Comparison of ENCODE assay signal across 2 cellular contexts in the genomic region with DNA sequence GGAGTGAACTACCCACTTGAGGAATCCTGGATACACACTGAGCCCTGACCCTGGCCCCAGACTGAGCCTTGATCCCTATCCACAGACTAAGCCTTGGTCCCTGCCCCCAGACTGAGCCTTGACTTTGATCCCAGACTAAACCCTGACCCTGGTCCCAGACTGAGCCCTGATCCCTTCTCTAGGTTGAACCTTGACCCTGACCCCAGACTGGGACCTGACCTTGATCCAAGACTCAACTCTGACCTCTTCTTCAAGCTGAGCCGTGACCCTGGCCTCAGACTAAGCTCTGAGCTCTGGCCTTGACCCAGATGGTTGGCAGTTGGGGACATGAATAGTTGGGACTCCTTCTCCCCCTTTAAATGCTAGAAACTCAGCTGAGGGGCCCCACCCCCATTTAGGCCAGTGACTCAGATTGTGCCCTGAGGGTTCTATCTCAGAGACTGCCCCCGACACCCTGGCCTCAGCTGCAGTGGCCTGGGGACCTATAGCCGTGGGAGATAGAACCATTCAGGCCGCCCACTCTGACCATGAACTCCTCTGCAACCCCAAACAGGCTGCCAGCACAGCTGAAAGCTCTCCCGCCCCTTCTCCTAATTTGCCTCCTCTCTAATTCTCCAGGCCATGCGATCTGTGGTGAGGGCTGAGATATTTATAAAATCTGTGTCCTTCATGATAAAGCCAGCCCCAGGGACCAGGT.
TF ChIP-seq lines count a peak whose summit lies in the region.

No MANE protein-coding gene starts in this region.

TF ChIP-seq in GM23338, 12 proteins besides CTCF, POLR2A, EP300 and RAD21 (continues in another document):
- TF ChIP-seq ZNF114 (CRISPR knock-in tag; IDR thresholded peaks at IDR 0.05) (no peak), JUNB (IDR thresholded peaks at IDR 0.05; ENCODE audit: unreplicated experiment) (no peak), STAT1 (IDR thresholded peaks at IDR 0.05; ENCODE audit: unreplicated experiment) (no peak), EZH2phosphoT487 (IDR thresholded peaks at IDR 0.05; ENCODE audit: unreplicated experiment) (no peak), EZH2 (IDR thresholded peaks at IDR 0.05; ENCODE audit: low read depth, unreplicated experiment) (no peak)
- TF ChIP-seq, protein P1, sequence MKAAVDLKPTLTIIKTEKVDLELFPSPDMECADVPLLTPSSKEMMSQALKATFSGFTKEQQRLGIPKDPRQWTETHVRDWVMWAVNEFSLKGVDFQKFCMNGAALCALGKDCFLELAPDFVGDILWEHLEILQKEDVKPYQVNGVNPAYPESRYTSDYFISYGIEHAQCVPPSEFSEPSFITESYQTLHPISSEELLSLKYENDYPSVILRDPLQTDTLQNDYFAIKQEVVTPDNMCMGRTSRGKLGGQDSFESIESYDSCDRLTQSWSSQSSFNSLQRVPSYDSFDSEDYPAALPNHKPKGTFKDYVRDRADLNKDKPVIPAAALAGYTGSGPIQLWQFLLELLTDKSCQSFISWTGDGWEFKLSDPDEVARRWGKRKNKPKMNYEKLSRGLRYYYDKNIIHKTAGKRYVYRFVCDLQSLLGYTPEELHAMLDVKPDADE (IDR thresholded peaks at IDR 0.05), result no peak
- TF ChIP-seq, protein P2, sequence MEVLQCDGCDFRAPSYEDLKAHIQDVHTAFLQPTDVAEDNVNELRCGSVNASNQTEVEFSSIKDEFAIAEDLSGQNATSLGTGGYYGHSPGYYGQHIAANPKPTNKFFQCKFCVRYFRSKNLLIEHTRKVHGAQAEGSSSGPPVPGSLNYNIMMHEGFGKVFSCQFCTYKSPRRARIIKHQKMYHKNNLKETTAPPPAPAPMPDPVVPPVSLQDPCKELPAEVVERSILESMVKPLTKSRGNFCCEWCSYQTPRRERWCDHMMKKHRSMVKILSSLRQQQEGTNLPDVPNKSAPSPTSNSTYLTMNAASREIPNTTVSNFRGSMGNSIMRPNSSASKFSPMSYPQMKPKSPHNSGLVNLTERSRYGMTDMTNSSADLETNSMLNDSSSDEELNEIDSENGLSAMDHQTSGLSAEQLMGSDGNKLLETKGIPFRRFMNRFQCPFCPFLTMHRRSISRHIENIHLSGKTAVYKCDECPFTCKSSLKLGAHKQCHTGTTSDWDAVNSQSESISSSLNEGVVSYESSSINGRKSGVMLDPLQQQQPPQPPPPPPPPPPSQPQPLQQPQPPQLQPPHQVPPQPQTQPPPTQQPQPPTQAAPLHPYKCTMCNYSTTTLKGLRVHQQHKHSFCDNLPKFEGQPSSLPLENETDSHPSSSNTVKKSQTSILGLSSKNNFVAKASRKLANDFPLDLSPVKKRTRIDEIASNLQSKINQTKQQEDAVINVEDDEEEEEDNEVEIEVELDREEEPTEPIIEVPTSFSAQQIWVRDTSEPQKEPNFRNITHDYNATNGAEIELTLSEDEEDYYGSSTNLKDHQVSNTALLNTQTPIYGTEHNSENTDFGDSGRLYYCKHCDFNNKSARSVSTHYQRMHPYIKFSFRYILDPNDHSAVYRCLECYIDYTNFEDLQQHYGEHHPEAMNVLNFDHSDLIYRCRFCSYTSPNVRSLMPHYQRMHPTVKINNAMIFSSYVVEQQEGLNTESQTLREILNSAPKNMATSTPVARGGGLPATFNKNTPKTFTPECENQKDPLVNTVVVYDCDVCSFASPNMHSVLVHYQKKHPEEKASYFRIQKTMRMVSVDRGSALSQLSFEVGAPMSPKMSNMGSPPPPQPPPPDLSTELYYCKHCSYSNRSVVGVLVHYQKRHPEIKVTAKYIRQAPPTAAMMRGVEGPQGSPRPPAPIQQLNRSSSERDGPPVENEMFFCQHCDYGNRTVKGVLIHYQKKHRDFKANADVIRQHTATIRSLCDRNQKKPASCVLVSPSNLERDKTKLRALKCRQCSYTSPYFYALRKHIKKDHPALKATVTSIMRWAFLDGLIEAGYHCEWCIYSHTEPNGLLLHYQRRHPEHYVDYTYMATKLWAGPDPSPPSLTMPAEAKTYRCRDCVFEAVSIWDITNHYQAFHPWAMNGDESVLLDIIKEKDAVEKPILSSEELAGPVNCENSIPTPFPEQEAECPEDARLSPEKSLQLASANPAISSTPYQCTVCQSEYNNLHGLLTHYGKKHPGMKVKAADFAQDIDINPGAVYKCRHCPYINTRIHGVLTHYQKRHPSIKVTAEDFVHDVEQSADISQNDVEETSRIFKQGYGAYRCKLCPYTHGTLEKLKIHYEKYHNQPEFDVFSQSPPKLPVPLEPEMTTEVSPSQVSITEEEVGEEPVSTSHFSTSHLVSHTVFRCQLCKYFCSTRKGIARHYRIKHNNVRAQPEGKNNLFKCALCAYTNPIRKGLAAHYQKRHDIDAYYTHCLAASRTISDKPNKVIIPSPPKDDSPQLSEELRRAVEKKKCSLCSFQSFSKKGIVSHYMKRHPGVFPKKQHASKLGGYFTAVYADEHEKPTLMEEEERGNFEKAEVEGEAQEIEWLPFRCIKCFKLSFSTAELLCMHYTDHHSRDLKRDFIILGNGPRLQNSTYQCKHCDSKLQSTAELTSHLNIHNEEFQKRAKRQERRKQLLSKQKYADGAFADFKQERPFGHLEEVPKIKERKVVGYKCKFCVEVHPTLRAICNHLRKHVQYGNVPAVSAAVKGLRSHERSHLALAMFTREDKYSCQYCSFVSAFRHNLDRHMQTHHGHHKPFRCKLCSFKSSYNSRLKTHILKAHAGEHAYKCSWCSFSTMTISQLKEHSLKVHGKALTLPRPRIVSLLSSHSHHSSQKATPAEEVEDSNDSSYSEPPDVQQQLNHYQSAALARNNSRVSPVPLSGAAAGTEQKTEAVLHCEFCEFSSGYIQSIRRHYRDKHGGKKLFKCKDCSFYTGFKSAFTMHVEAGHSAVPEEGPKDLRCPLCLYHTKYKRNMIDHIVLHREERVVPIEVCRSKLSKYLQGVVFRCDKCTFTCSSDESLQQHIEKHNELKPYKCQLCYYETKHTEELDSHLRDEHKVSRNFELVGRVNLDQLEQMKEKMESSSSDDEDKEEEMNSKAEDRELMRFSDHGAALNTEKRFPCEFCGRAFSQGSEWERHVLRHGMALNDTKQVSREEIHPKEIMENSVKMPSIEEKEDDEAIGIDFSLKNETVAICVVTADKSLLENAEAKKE (CRISPR knock-in tag; IDR thresholded peaks at IDR 0.05), result no peak
- TF ChIP-seq, protein P3, sequence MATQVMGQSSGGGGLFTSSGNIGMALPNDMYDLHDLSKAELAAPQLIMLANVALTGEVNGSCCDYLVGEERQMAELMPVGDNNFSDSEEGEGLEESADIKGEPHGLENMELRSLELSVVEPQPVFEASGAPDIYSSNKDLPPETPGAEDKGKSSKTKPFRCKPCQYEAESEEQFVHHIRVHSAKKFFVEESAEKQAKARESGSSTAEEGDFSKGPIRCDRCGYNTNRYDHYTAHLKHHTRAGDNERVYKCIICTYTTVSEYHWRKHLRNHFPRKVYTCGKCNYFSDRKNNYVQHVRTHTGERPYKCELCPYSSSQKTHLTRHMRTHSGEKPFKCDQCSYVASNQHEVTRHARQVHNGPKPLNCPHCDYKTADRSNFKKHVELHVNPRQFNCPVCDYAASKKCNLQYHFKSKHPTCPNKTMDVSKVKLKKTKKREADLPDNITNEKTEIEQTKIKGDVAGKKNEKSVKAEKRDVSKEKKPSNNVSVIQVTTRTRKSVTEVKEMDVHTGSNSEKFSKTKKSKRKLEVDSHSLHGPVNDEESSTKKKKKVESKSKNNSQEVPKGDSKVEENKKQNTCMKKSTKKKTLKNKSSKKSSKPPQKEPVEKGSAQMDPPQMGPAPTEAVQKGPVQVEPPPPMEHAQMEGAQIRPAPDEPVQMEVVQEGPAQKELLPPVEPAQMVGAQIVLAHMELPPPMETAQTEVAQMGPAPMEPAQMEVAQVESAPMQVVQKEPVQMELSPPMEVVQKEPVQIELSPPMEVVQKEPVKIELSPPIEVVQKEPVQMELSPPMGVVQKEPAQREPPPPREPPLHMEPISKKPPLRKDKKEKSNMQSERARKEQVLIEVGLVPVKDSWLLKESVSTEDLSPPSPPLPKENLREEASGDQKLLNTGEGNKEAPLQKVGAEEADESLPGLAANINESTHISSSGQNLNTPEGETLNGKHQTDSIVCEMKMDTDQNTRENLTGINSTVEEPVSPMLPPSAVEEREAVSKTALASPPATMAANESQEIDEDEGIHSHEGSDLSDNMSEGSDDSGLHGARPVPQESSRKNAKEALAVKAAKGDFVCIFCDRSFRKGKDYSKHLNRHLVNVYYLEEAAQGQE (IDR thresholded peaks at IDR 0.05; ENCODE audit: unreplicated experiment), result no peak

TF ChIP-seq in H1, 55 proteins besides CTCF, POLR2A, EP300 and RAD21 (continues in another document):
- TF ChIP-seq BACH1 (IDR thresholded peaks at IDR 0.05; ENCODE audit: low read length), result no peak
- TF ChIP-seq, protein P4, sequence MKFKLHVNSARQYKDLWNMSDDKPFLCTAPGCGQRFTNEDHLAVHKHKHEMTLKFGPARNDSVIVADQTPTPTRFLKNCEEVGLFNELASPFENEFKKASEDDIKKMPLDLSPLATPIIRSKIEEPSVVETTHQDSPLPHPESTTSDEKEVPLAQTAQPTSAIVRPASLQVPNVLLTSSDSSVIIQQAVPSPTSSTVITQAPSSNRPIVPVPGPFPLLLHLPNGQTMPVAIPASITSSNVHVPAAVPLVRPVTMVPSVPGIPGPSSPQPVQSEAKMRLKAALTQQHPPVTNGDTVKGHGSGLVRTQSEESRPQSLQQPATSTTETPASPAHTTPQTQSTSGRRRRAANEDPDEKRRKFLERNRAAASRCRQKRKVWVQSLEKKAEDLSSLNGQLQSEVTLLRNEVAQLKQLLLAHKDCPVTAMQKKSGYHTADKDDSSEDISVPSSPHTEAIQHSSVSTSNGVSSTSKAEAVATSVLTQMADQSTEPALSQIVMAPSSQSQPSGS (IDR thresholded peaks at IDR 0.05; ENCODE audit: low read length), result no peak
- no peak for TF ChIP-seq SP4 (IDR thresholded peaks at IDR 0.05; ENCODE audit: low read length)
- TF ChIP-seq SP2 (IDR thresholded peaks at IDR 0.05; ENCODE audit: low read length), result no peak
- TF ChIP-seq YY1 (IDR thresholded peaks at IDR 0.05; ENCODE audit: low read depth, low read length), result no peak
- TF ChIP-seq, protein P5, sequence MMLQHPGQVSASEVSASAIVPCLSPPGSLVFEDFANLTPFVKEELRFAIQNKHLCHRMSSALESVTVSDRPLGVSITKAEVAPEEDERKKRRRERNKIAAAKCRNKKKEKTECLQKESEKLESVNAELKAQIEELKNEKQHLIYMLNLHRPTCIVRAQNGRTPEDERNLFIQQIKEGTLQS (IDR thresholded peaks at IDR 0.05; ENCODE audit: insufficient read depth, low read depth, low read length), result no peak
- TF ChIP-seq POLR2AphosphoS5 (IDR thresholded peaks at IDR 0.05; ENCODE audit: low read depth, low read length), result no peak
- no peak for TF ChIP-seq CBX8 (IDR thresholded peaks at IDR 0.05; ENCODE audit: borderline replicate concordance, low read depth, low read length)
- no peak for TF ChIP-seq SIX5 (IDR thresholded peaks at IDR 0.05; ENCODE audit: low read depth, low read length)
- TF ChIP-seq CTBP2 (IDR thresholded peaks at IDR 0.05; ENCODE audit: borderline replicate concordance, insufficient read depth, insufficient read length, low read length), result no peak
- TF ChIP-seq RNF2 (IDR thresholded peaks at IDR 0.05; ENCODE audit: borderline replicate concordance, low read depth, low read length, missing control alignments, poor library complexity, severe bottlenecking), result no peak
- TF ChIP-seq, protein P6, sequence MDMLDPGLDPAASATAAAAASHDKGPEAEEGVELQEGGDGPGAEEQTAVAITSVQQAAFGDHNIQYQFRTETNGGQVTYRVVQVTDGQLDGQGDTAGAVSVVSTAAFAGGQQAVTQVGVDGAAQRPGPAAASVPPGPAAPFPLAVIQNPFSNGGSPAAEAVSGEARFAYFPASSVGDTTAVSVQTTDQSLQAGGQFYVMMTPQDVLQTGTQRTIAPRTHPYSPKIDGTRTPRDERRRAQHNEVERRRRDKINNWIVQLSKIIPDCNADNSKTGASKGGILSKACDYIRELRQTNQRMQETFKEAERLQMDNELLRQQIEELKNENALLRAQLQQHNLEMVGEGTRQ (IDR thresholded peaks at IDR 0.05; ENCODE audit: low read length), result no peak
- no peak for TF ChIP-seq TEAD4 (IDR thresholded peaks at IDR 0.05; ENCODE audit: low read depth, low read length)
- no peak for TF ChIP-seq ZNF274 (IDR thresholded peaks at IDR 0.05; ENCODE audit: borderline replicate concordance, extremely low read depth, low read length)
- no peak for TF ChIP-seq SIRT6 (IDR thresholded peaks at IDR 0.05; ENCODE audit: low read length)
- TF ChIP-seq FOSL1 (IDR thresholded peaks at IDR 0.05; ENCODE audit: insufficient read depth, low read depth, low read length), result no peak
- no peak for TF ChIP-seq KDM5A (IDR thresholded peaks at IDR 0.05; ENCODE audit: low read length)
- no peak for TF ChIP-seq BCL11A (IDR thresholded peaks at IDR 0.05; ENCODE audit: low read depth in 2 of 2, low read length in 2 of 2)
- TF ChIP-seq SAP30 (IDR thresholded peaks at IDR 0.05; ENCODE audit: insufficient read depth, insufficient replicate concordance, low read length), result no peak
